Comparison of ENCODE assay signal across 14 cellular contexts in genomic region chr11:44964526-44965209, GRCh38. TPM values are rescaled to one million over a fixed set of nuclear protein-coding genes. Genes with fewer than 3 reads are reported as not detected.
DNase-seq lines count a peak whose midpoint lies in the region.
"Had no signal": no experiment of that assay in that cellular context is flagged by ENCODE, and none has a peak within 500 bp of the region (broad histone marks: within the 10 kb centered on the region; RNA-seq: fewer than 3 reads in every experiment).

No MANE protein-coding gene starts in this region.

- H3K27me3 ChIP-seq in mesendoderm (ENCODE audit: insufficient read depth, low read length, poor library complexity) (no peaks in the 10 kb centered on the region), MG63 (no peaks in the 10 kb centered on the region)
- H3K27me3 ChIP-seq: gastrocnemius medialis had no signal

- no peak overlapping the region for H3K9ac ChIP-seq in mesendoderm (ENCODE audit: low read length)

- no CpG with 5 or more reads among the region's 9 CpGs for WGBS in mesendoderm (ENCODE audit: extremely low coverage, insufficient coverage, low lambda C conversion rate)

- no peaks in the 10 kb centered on the region for H3K9me3 ChIP-seq in MG63
- H3K9me3 ChIP-seq: gastrocnemius medialis had no signal

- H3K4me2 ChIP-seq in mesendoderm (ENCODE audit: low read length) = no peak overlapping the region

- H3K79me2 ChIP-seq in mesendoderm (ENCODE audit: control insufficient read depth, insufficient read depth, low read length) = no peaks in the 10 kb centered on the region

- no peak overlapping the region for H3K18ac ChIP-seq in mesendoderm (ENCODE audit: low read length)

- H3K79me1 ChIP-seq in mesendoderm (ENCODE audit: low read length) = no peaks in the 10 kb centered on the region

- no peak overlapping the region for H3K4me3 ChIP-seq in mesendoderm (ENCODE audit: low read length)
- no peak overlapping the region for H3K4me3 ChIP-seq in MG63
- H3K4me3 ChIP-seq: gastrocnemius medialis had no signal

- H2BK5ac ChIP-seq in mesendoderm (ENCODE audit: low read length) = no peak overlapping the region

- no peak overlapping the region for H2BK120ac ChIP-seq in mesendoderm (ENCODE audit: low read depth, low read length)

- H3K27ac ChIP-seq in mesendoderm (ENCODE audit: low read depth, low read length) = peak overlapping the region; percentile 2
- H3K27ac ChIP-seq: gastrocnemius medialis had no signal

- H2BK15ac ChIP-seq in mesendoderm (replicated peaks; ENCODE audit: low read depth) = no peak overlapping the region

- no peak overlapping the region for H4K5ac ChIP-seq in mesendoderm (ENCODE audit: low read length)

- no peak overlapping the region for H3K56ac ChIP-seq in mesendoderm (ENCODE audit: low read length)

- no peak overlapping the region for H3K4ac ChIP-seq in mesendoderm (ENCODE audit: low read depth, low read length)

- H2AK5ac ChIP-seq in mesendoderm (ENCODE audit: low read length) = no peak overlapping the region

- H3K36me3 ChIP-seq in mesendoderm (ENCODE audit: control insufficient read depth, insufficient read depth, low read length) = no peaks in the 10 kb centered on the region
- H3K36me3 ChIP-seq in MG63 = no peaks in the 10 kb centered on the region
- H3K36me3 ChIP-seq: gastrocnemius medialis had no signal

- H4K8ac ChIP-seq in mesendoderm (ENCODE audit: low read depth, low read length) = no peak overlapping the region

- H3K23ac ChIP-seq in mesendoderm (ENCODE audit: low read length) = no peak overlapping the region

- peaks cover 5% of the 10 kb centered on the region for H3K4me1 ChIP-seq in mesendoderm (ENCODE audit: control insufficient read depth, low read depth, low read length)
- H3K4me1 ChIP-seq: gastrocnemius medialis had no signal

- DNase-seq in COR-L47 (lab: John Stamatoyannopoulos, UW) = peak; percentile 26
- DNase-seq in DMS79 treated with DMSO at 0.1 percent for 48 hours (lab: John Stamatoyannopoulos, UW) = peak; percentile 85
- peak; percentile 83 for DNase-seq in NCI-H82 (lab: John Stamatoyannopoulos, UW)
- no peak for DNase-seq in mesendoderm
- DNase-seq in KG1 (lab: John Stamatoyannopoulos, UW) = no peak
- no peak for DNase-seq in HuH-7 (ENCODE audit: low spot score)
- DNase-seq in MG63 = no peak
- DNase-seq: activated B cell treated with CpG ODN at 0.5 μM for 24 hours; activated CD8-positive, alpha-beta memory T cell treated with anti-CD3 and anti-CD28 coated beads for 24 hours; gastrocnemius medialis; H7; natural killer cell; NCI-H526; T-helper 1 cell had no signal

RNA-seq across cellular contexts. Expression of gene TP53I11, which starts 14.0 kb away (rescaled TPM):
- 23.1 TPM for polyA plus RNA-seq in mesendoderm (2013, experiment 1 of 2)
- 24.6 TPM for polyA plus RNA-seq in mesendoderm (2013, experiment 2 of 2)
- total RNA-seq in MG63 (2014; rRNA removed; shearing (Covaris generic); ENCODE audit: low replicate concordance) = 25.3 and 43.3 TPM in 2 replicates

Comparison
In these comparisons a context has a peak if more than half of its experiments do, and no peak if none do; other contexts are left out.
1. DNase-seq: peak in COR-L47 (single experiment), DMS79 treated with DMSO at 0.1 percent for 48 hours (single experiment) and NCI-H82 (single experiment); none in mesendoderm (single experiment), KG1 (single experiment), HuH-7 (single experiment) and MG63 (single experiment).